Comparison of ENCODE assay signal across 8 cellular contexts in genomic region chr22:39150848-39151215, GRCh38. TPM values are rescaled to one million over a fixed set of nuclear protein-coding genes. Genes with fewer than 3 reads are reported as not detected.
DNase-seq lines count a peak whose midpoint lies in the region; TF ChIP-seq lines count a peak whose summit lies in the region.

No MANE protein-coding gene starts in this region.

- H3K36me3 ChIP-seq in liver (ENCODE audit: control insufficient read depth in 4 of 4, insufficient read depth in 3 of 4, low read depth in 1 of 4, low read length in 3 of 4) (peaks cover 0 to 4% (median under 1%) of the 10 kb centered on the region in 4 donors), suprapubic skin (peaks cover 15% of the 10 kb centered on the region)

- POLR2A ChIA-PET in activated CD4-positive, alpha-beta T cell treated with anti-CD3 and anti-CD28 coated beads, Interleukin-2, amount 10 ng/mL, durations not matched to agents 7 days and 5 days (lab: Charles Lee) = no interaction called here

- H3K4me1 ChIP-seq in liver (ENCODE audit: control insufficient read depth in 4 of 4, insufficient read depth in 4 of 4, low read length in 3 of 4) (peaks cover 16 to 48% (median 37%) of the 10 kb centered on the region in 4 donors), suprapubic skin (peaks cover 57% of the 10 kb centered on the region)

- H3K27ac Mint-ChIP-seq in activated CD4-positive, alpha-beta T cell treated with anti-CD3 and anti-CD28 coated beads, Interleukin-2, amount 10 ng/mL, durations not matched to agents 7 days and 5 days = peak overlapping the region; percentile 47
- H3K27ac Mint-ChIP-seq in activated T-helper 2 cell treated with anti-CD3 and anti-CD28 coated beads, Interferon-gamma antibody, Interleukin-2, Interleukin-4, amounts not matched to agents 10 μg/mL and 5 μg/mL and 100 μg/mL, durations not matched to agents 14 hours and 24 hours and 36 hours = no peak overlapping the region

- TF ChIP-seq POLR2A in suprapubic skin (IDR thresholded peaks at IDR 0.05) = no peak

- H3K4me3 ChIP-seq in liver (ENCODE audit: low read depth in 1 of 3, low read length in 3 of 3) = no peak overlapping the region
- peak overlapping the region; percentile 91 for H3K4me3 ChIP-seq in suprapubic skin

- H3K27ac ChIP-seq in liver (ENCODE audit: low read depth in 1 of 2, low read length in 2 of 2) = peak overlapping the region; percentile 32 to 48
- peak overlapping the region; percentile 90 for H3K27ac ChIP-seq in suprapubic skin

- CTCF ChIA-PET in activated CD4-positive, alpha-beta T cell treated with anti-CD3 and anti-CD28 coated beads, Interleukin-2, amount 10 ng/mL, durations not matched to agents 7 days and 5 days (lab: Charles Lee) = interaction anchor here (2.7 kb wide), 1 partner anchor 281 kb away, joined by 9 read pairs; no protein-coding TSS in a partner anchor

- H3K36me3 Mint-ChIP-seq in activated CD4-positive, alpha-beta T cell treated with anti-CD3 and anti-CD28 coated beads, Interleukin-2, amount 10 ng/mL, durations not matched to agents 7 days and 5 days (ENCODE audit: low read depth) = peaks cover 6% of the 10 kb centered on the region
- no peaks in the 10 kb centered on the region for H3K36me3 Mint-ChIP-seq in activated T-helper 2 cell treated with anti-CD3 and anti-CD28 coated beads, Interferon-gamma antibody, Interleukin-2, Interleukin-4, amounts not matched to agents 10 μg/mL and 5 μg/mL and 100 μg/mL, durations not matched to agents 14 hours and 24 hours and 36 hours (ENCODE audit: low read depth)

- no peak overlapping the region for H3K9ac ChIP-seq in liver (ENCODE audit: low read depth in 1 of 2, low read length in 2 of 2)

- peaks cover 40% of the 10 kb centered on the region for H3K4me1 Mint-ChIP-seq in activated CD4-positive, alpha-beta T cell treated with anti-CD3 and anti-CD28 coated beads, Interleukin-2, amount 10 ng/mL, durations not matched to agents 7 days and 5 days
- H3K4me1 Mint-ChIP-seq in activated T-helper 2 cell treated with anti-CD3 and anti-CD28 coated beads, Interferon-gamma antibody, Interleukin-2, Interleukin-4, amounts not matched to agents 10 μg/mL and 5 μg/mL and 100 μg/mL, durations not matched to agents 14 hours and 24 hours and 36 hours (ENCODE audit: low read depth) = peaks cover 21% of the 10 kb centered on the region

- peak overlapping the region; percentile 61 for H3K4me3 Mint-ChIP-seq in activated CD4-positive, alpha-beta T cell treated with anti-CD3 and anti-CD28 coated beads, Interleukin-2, amount 10 ng/mL, durations not matched to agents 7 days and 5 days
- peak overlapping the region; percentile 66 for H3K4me3 Mint-ChIP-seq in activated T-helper 2 cell treated with anti-CD3 and anti-CD28 coated beads, Interferon-gamma antibody, Interleukin-2, Interleukin-4, amounts not matched to agents 10 μg/mL and 5 μg/mL and 100 μg/mL, durations not matched to agents 14 hours and 24 hours and 36 hours (ENCODE audit: low read depth)

- H3K9me3 Mint-ChIP-seq in activated CD4-positive, alpha-beta T cell treated with anti-CD3 and anti-CD28 coated beads, Interleukin-2, amount 10 ng/mL, durations not matched to agents 7 days and 5 days = no peaks in the 10 kb centered on the region
- no peaks in the 10 kb centered on the region for H3K9me3 Mint-ChIP-seq in activated T-helper 2 cell treated with anti-CD3 and anti-CD28 coated beads, Interferon-gamma antibody, Interleukin-2, Interleukin-4, amounts not matched to agents 10 μg/mL and 5 μg/mL and 100 μg/mL, durations not matched to agents 14 hours and 24 hours and 36 hours

- no peak for TF ChIP-seq RAD21 in liver (IDR thresholded peaks at IDR 0.05)

- 56% methylated on average over 6 of the region's 6 CpGs for WGBS in liver
- WGBS in suprapubic skin = 25% methylated on average over 6 of the region's 6 CpGs

- H3K27me3 ChIP-seq in liver (ENCODE audit: control insufficient read depth in 4 of 4, insufficient read depth in 4 of 4, low read length in 3 of 4) (no peaks in the 10 kb centered on the region), suprapubic skin (no peaks in the 10 kb centered on the region)

- H3K9me3 ChIP-seq in liver (ENCODE audit: control insufficient read depth in 4 of 4, low read length in 3 of 4) (no peaks in the 10 kb centered on the region), suprapubic skin (no peaks in the 10 kb centered on the region)

- intact Hi-C loops in activated T-helper 2 cell treated with anti-CD3 and anti-CD28 coated beads, Interferon-gamma antibody, Interleukin-2, Interleukin-4, amounts not matched to agents 10 μg/mL and 5 μg/mL and 100 μg/mL, durations not matched to agents 14 hours and 24 hours and 36 hours (cut with micrococcal nuclease) = loop anchor here (5.0 kb wide), 1 partner anchor 166 kb away; the partner anchor contains the start of gene RPL3

- no peak for DNase-seq in activated CD4-positive, alpha-beta T cell treated with anti-CD3 and anti-CD28 coated beads, Interleukin-2, amount 10 ng/mL, durations not matched to agents 7 days and 5 days
- no peak for DNase-seq in activated CD4-positive, alpha-beta T cell treated with anti-CD3 and anti-CD28 coated beads for 48 hours
- no peak for DNase-seq in activated T-helper 2 cell treated with anti-CD3 and anti-CD28 coated beads, Interferon-gamma antibody, Interleukin-2, Interleukin-4, amounts not matched to agents 10 μg/mL and 5 μg/mL and 100 μg/mL, durations not matched to agents 14 hours and 24 hours and 36 hours (ENCODE audit: low spot score)
- DNase-seq in suprapubic skin (ENCODE audit: low spot score in 2 of 2) (no peak), 8988T (no peak), foreskin melanocyte (no peak), NCI-H2107 treated with DMSO at 0.1 percent for 48 hours (lab: John Stamatoyannopoulos, UW; ENCODE audit: unreplicated experiment) (no peak)

- H3K27me3 Mint-ChIP-seq in activated CD4-positive, alpha-beta T cell treated with anti-CD3 and anti-CD28 coated beads, Interleukin-2, amount 10 ng/mL, durations not matched to agents 7 days and 5 days = peaks cover 24% of the 10 kb centered on the region
- peaks cover 21% of the 10 kb centered on the region for H3K27me3 Mint-ChIP-seq in activated T-helper 2 cell treated with anti-CD3 and anti-CD28 coated beads, Interferon-gamma antibody, Interleukin-2, Interleukin-4, amounts not matched to agents 10 μg/mL and 5 μg/mL and 100 μg/mL, durations not matched to agents 14 hours and 24 hours and 36 hours (ENCODE audit: low read depth)

- TF ChIP-seq CTCF in liver (IDR thresholded peaks at IDR 0.05; ENCODE audit: low read depth, low read length, missing input control) = no peak
- TF ChIP-seq CTCF in suprapubic skin (IDR thresholded peaks at IDR 0.05) = no peak

- TF ChIP-seq EP300 in suprapubic skin (IDR thresholded peaks at IDR 0.05) = no peak

TF ChIP-seq in liver, 16 proteins besides CTCF, POLR2A, EP300 and RAD21:
- no peak for TF ChIP-seq JUND (IDR thresholded peaks at IDR 0.05)
- TF ChIP-seq HNF4A (conservative IDR thresholded peaks at IDR 0.05) = no peak
- no peak for TF ChIP-seq TAF1 (conservative IDR thresholded peaks at IDR 0.05)
- no peak for TF ChIP-seq ZBTB33 (IDR thresholded peaks at IDR 0.05)
- no peak for TF ChIP-seq EGR1 (IDR thresholded peaks at IDR 0.05; ENCODE audit: low read depth in 2 of 2)
- TF ChIP-seq FOXA1 (IDR thresholded peaks at IDR 0.05) = no peak
- TF ChIP-seq HNF4G (IDR thresholded peaks at IDR 0.05) = no peak
- TF ChIP-seq MAX (IDR thresholded peaks at IDR 0.05) = no peak

RNA-seq across cellular contexts. Expression of gene CBX7, which starts 1.6 kb away (rescaled TPM):
- total RNA-seq in activated CD4-positive, alpha-beta T cell treated with anti-CD3 and anti-CD28 coated beads, Interleukin-2, amount 10 ng/mL, durations not matched to agents 7 days and 5 days = 10 to 100 TPM; 14.9 to 16.0 TPM
- total RNA-seq in activated T-helper 2 cell treated with anti-CD3 and anti-CD28 coated beads, Interferon-gamma antibody, Interleukin-2, Interleukin-4, amounts not matched to agents 10 μg/mL and 5 μg/mL and 100 μg/mL, durations not matched to agents 14 hours and 24 hours and 36 hours = 11.6 and 11.8 TPM in 2 replicates
- total RNA-seq in liver (10 to 100 TPM; 15.9 to 21.8 TPM), suprapubic skin (100 to 1,000 TPM in 1 of 4 donors, 10 to 100 TPM in 3; 38.1 to 126 (median 56.3) TPM)
- 10 to 100 TPM in 1 of 2 donors, 1 to 10 TPM in 1; 2.2 to 14.0 TPM for polyA plus RNA-seq in liver

RNA-seq across cellular contexts. Expression of gene APOBEC3H, which starts 53.8 kb away (rescaled TPM):
- total RNA-seq in activated CD4-positive, alpha-beta T cell treated with anti-CD3 and anti-CD28 coated beads, Interleukin-2, amount 10 ng/mL, durations not matched to agents 7 days and 5 days = 10 to 100 TPM; 46.0 to 54.3 TPM
- total RNA-seq in activated T-helper 2 cell treated with anti-CD3 and anti-CD28 coated beads, Interferon-gamma antibody, Interleukin-2, Interleukin-4, amounts not matched to agents 10 μg/mL and 5 μg/mL and 100 μg/mL, durations not matched to agents 14 hours and 24 hours and 36 hours = 7.3 and 8.3 TPM in 2 replicates
- not detected for total RNA-seq in liver
- under 1 TPM in 1 of 2 donors, not detected in 1; 0.25 TPM for polyA plus RNA-seq in liver
- under 1 TPM in 1 of 4 donors, not detected in 3; 0.52 TPM for total RNA-seq in suprapubic skin
